In genomic region chr5:90351101-90351500, GRCh38 we compare ENCODE assay signal across 33 cellular contexts.
"Had no signal": no experiment of that assay in that cellular context is flagged by ENCODE, and none has a peak within 500 bp of the region (broad histone marks: within the 10 kb centered on the region; RNA-seq: fewer than 3 reads in every experiment).

No MANE protein-coding gene starts in this region.

- H3K36me3 Mint-ChIP-seq: activated naive CD4-positive, alpha-beta T cell treated with anti-CD3 and anti-CD28 coated beads, Interleukin-2, amount 10 ng/mL, durations not matched to agents 7 days and 5 days; activated naive CD4-positive, alpha-beta T cell treated with anti-CD3 and anti-CD28 coated beads, Interleukin-2, amount 50 U/mL, for 24 hours; activated naive CD4-positive, alpha-beta T cell treated with anti-CD3 and anti-CD28 coated beads, Interleukin-2, amount 50 U/mL, for 72 hours; activated naive CD8-positive, alpha-beta T cell; activated naive CD8-positive, alpha-beta T cell treated with anti-CD3 and anti-CD28 coated beads for 36 hours; activated naive CD8-positive, alpha-beta T cell treated with anti-CD3 and anti-CD28 coated beads, Interleukin-2, amount 10 ng/mL, durations not matched to agents 7 days and 5 days; brain had no signal

- H3K9me3 Mint-ChIP-seq: activated naive CD4-positive, alpha-beta T cell treated with anti-CD3 and anti-CD28 coated beads for 36 hours; activated naive CD4-positive, alpha-beta T cell treated with anti-CD3 and anti-CD28 coated beads, Interleukin-2, amount 10 ng/mL, durations not matched to agents 7 days and 5 days; activated naive CD8-positive, alpha-beta T cell treated with anti-CD3 and anti-CD28 coated beads, Interleukin-2, amount 10 ng/mL, durations not matched to agents 7 days and 5 days; activated naive CD8-positive, alpha-beta T cell treated with anti-CD3 and anti-CD28 coated beads, Interleukin-2, amount 50 U/mL, for 24 hours; activated T-cell treated with anti-CD3 and anti-CD28 coated beads, Interleukin-2, amount 50 U/mL, for 24 hours; activated T-cell treated with anti-CD3 and anti-CD28 coated beads, Interleukin-2, amount 50 U/mL, for 72 hours; activated T-helper 1 cell treated with anti-CD3 and anti-CD28 coated beads, Interleukin-12 subunit alpha, Interleukin-12 subunit beta, Interleukin-2, Interleukin-4 antibody, amounts not matched to agents 30 ng/mL and 10 ng/mL and 1 ng/mL, durations not matched to agents 14 hours and 24 hours and 36 hours; activated T-helper 17 cell treated with anti-CD3 and anti-CD28 coated beads, Interleukin-2, amount 50 U/mL, for 72 hours; activated T-helper 2 cell treated with anti-CD3 and anti-CD28 coated beads, Interferon-gamma antibody, Interleukin-2, Interleukin-4, amounts not matched to agents 10 μg/mL and 5 μg/mL and 100 μg/mL, durations not matched to agents 14 hours and 24 hours and 36 hours; central memory CD8-positive, alpha-beta T cell had no signal

- H3K4me1 Mint-ChIP-seq: activated naive CD4-positive, alpha-beta T cell treated with anti-CD3 and anti-CD28 coated beads, Interleukin-2, amount 10 ng/mL, durations not matched to agents 7 days and 5 days; activated naive CD4-positive, alpha-beta T cell treated with anti-CD3 and anti-CD28 coated beads, Interleukin-2, amount 50 U/mL, for 24 hours; activated naive CD8-positive, alpha-beta T cell treated with anti-CD3 and anti-CD28 coated beads for 36 hours; activated naive CD8-positive, alpha-beta T cell treated with anti-CD3 and anti-CD28 coated beads, Interleukin-2, amount 10 ng/mL, durations not matched to agents 7 days and 5 days; activated naive CD8-positive, alpha-beta T cell treated with anti-CD3 and anti-CD28 coated beads, Interleukin-2, amount 50 U/mL, for 24 hours; activated T-helper 17 cell treated with anti-CD3 and anti-CD28 coated beads, Interleukin-2, amount 50 U/mL, for 72 hours; central memory CD8-positive, alpha-beta T cell had no signal

- H3K27me3 Mint-ChIP-seq: activated naive CD4-positive, alpha-beta T cell treated with anti-CD3 and anti-CD28 coated beads, Interleukin-2, amount 10 ng/mL, durations not matched to agents 7 days and 5 days; brain had no signal

- H3K27ac Mint-ChIP-seq: activated naive CD4-positive, alpha-beta T cell treated with anti-CD3 and anti-CD28 coated beads, Interleukin-2, amount 10 ng/mL, durations not matched to agents 7 days and 5 days; activated naive CD4-positive, alpha-beta T cell treated with anti-CD3 and anti-CD28 coated beads, Interleukin-2, amount 50 U/mL, for 24 hours; activated naive CD4-positive, alpha-beta T cell treated with anti-CD3 and anti-CD28 coated beads, Interleukin-2, amount 50 U/mL, for 72 hours; activated naive CD8-positive, alpha-beta T cell; activated naive CD8-positive, alpha-beta T cell treated with anti-CD3 and anti-CD28 coated beads for 36 hours; activated naive CD8-positive, alpha-beta T cell treated with anti-CD3 and anti-CD28 coated beads, Interleukin-2, amount 10 ng/mL, durations not matched to agents 7 days and 5 days; activated naive CD8-positive, alpha-beta T cell treated with anti-CD3 and anti-CD28 coated beads, Interleukin-2, amount 50 U/mL, for 24 hours; activated T-cell treated with anti-CD3 and anti-CD28 coated beads, Interleukin-2, amount 50 U/mL, for 24 hours; activated T-cell treated with anti-CD3 and anti-CD28 coated beads, Interleukin-2, amount 50 U/mL, for 72 hours; activated T-helper 1 cell treated with anti-CD3 and anti-CD28 coated beads, Interleukin-12 subunit alpha, Interleukin-12 subunit beta, Interleukin-2, Interleukin-4 antibody, amounts not matched to agents 30 ng/mL and 10 ng/mL and 1 ng/mL, durations not matched to agents 14 hours and 24 hours and 36 hours; activated T-helper 17 cell treated with anti-CD3 and anti-CD28 coated beads, Interleukin-2, amount 50 U/mL, for 72 hours; activated T-helper 2 cell treated with anti-CD3 and anti-CD28 coated beads, Interferon-gamma antibody, Interleukin-2, Interleukin-4, amounts not matched to agents 10 μg/mL and 5 μg/mL and 100 μg/mL, durations not matched to agents 14 hours and 24 hours and 36 hours; brain had no signal

- H3K4me3 Mint-ChIP-seq: activated naive CD4-positive, alpha-beta T cell treated with anti-CD3 and anti-CD28 coated beads for 36 hours; activated naive CD4-positive, alpha-beta T cell treated with anti-CD3 and anti-CD28 coated beads, Interleukin-2, amount 10 ng/mL, durations not matched to agents 7 days and 5 days; activated naive CD4-positive, alpha-beta T cell treated with anti-CD3 and anti-CD28 coated beads, Interleukin-2, amount 50 U/mL, for 24 hours; activated naive CD8-positive, alpha-beta T cell; activated naive CD8-positive, alpha-beta T cell treated with anti-CD3 and anti-CD28 coated beads for 36 hours; activated naive CD8-positive, alpha-beta T cell treated with anti-CD3 and anti-CD28 coated beads, Interleukin-2, amount 10 ng/mL, durations not matched to agents 7 days and 5 days; activated naive CD8-positive, alpha-beta T cell treated with anti-CD3 and anti-CD28 coated beads, Interleukin-2, amount 50 U/mL, for 24 hours; activated T-cell treated with anti-CD3 and anti-CD28 coated beads, Interleukin-2, amount 50 U/mL, for 24 hours; activated T-cell treated with anti-CD3 and anti-CD28 coated beads, Interleukin-2, amount 50 U/mL, for 4 hours; activated T-cell treated with anti-CD3 and anti-CD28 coated beads, Interleukin-2, amount 50 U/mL, for 72 hours; activated T-helper 1 cell treated with anti-CD3 and anti-CD28 coated beads, Interleukin-12 subunit alpha, Interleukin-12 subunit beta, Interleukin-2, Interleukin-4 antibody, amounts not matched to agents 30 ng/mL and 10 ng/mL and 1 ng/mL, durations not matched to agents 14 hours and 24 hours and 36 hours; activated T-helper 17 cell treated with anti-CD3 and anti-CD28 coated beads, Interleukin-2, amount 50 U/mL, for 72 hours; brain; central memory CD8-positive, alpha-beta T cell had no signal

- DNase-seq: activated effector memory CD4-positive, alpha-beta T cell treated with anti-CD3 and anti-CD28 coated beads, Interleukin-2, amount 50 U/mL, for 16 hours; activated effector memory CD4-positive, alpha-beta T cell treated with Interleukin-2 at 50 U/mL for 16 hours; activated gamma-delta T cell; activated gamma-delta T cell treated with Interleukin-2 at 50 U/mL for 16 hours; activated naive CD4-positive, alpha-beta T cell; activated naive CD4-positive, alpha-beta T cell treated with anti-CD3 and anti-CD28 coated beads for 36 hours; activated naive CD4-positive, alpha-beta T cell treated with anti-CD3 and anti-CD28 coated beads, Interleukin-2, amount 10 ng/mL, durations not matched to agents 7 days and 5 days; activated naive CD4-positive, alpha-beta T cell treated with anti-CD3 and anti-CD28 coated beads, Interleukin-2, amount 50 U/mL, for 16 hours; activated naive CD4-positive, alpha-beta T cell treated with Interleukin-2 at 50 U/mL for 16 hours; activated naive CD8-positive, alpha-beta T cell treated with anti-CD3 and anti-CD28 coated beads for 36 hours; activated naive CD8-positive, alpha-beta T cell treated with anti-CD3 and anti-CD28 coated beads, Interleukin-2, amount 10 ng/mL, durations not matched to agents 7 days and 5 days; activated naive CD8-positive, alpha-beta T cell treated with anti-CD3 and anti-CD28 coated beads, Interleukin-2, amount 50 U/mL, for 24 hours; activated T-cell treated with anti-CD3 and anti-CD28 coated beads, Interleukin-2, amount 50 U/mL, for 1 hour; activated T-cell treated with anti-CD3 and anti-CD28 coated beads, Interleukin-2, amount 50 U/mL, for 24 hours; activated T-cell treated with anti-CD3 and anti-CD28 coated beads, Interleukin-2, amount 50 U/mL, for 4 hours; activated T-cell treated with anti-CD3 and anti-CD28 coated beads, Interleukin-2, amount 50 U/mL, for 48 hours; activated T-cell treated with anti-CD3 and anti-CD28 coated beads, Interleukin-2, amount 50 U/mL, for 72 hours; adrenal gland; amniotic stem cell; amygdala; aorta; body of pancreas; brain microvascular endothelial cell; central memory CD4-positive, alpha-beta T cell; cerebellar nuclear complex had no signal
